In genomic region chr12:13956060-13956590, GRCh38 we compare ENCODE assay signal across 24 cellular contexts. TPM values are rescaled to one million over a fixed set of nuclear protein-coding genes. Genes with fewer than 3 reads are reported as not detected.
"Had no signal": no experiment of that assay in that cellular context is flagged by ENCODE, and none has a peak within 500 bp of the region (broad histone marks: within the 10 kb centered on the region; RNA-seq: fewer than 3 reads in every experiment).

No MANE protein-coding gene starts in this region.

- H3K27ac ChIP-seq: brain microvascular endothelial cell, cardiac muscle cell had no signal

- H3K27me3 ChIP-seq: brain microvascular endothelial cell, cardiac muscle cell, MG63 had no signal

- H3K4me3 ChIP-seq: cardiac muscle cell, MG63 had no signal

- H3K36me3 ChIP-seq: brain microvascular endothelial cell, cardiac muscle cell, MG63 had no signal

- ATAC-seq: activated CD8-positive, alpha-beta memory T cell treated with anti-CD3 and anti-CD28 coated beads, Interleukin-2, amount 10 ng/mL, durations not matched to agents 7 days and 5 days had no signal

- H3K9me3 ChIP-seq: MG63 had no signal

- FAIRE-seq: TTC549 had no signal

- DNase-seq: activated B cell treated with CpG ODN at 0.5 μM for 24 hours; activated CD4-positive, alpha-beta T cell treated with anti-CD3 and anti-CD28 coated beads for 1 hour; activated CD4-positive, alpha-beta T cell treated with anti-CD3 and anti-CD28 coated beads, Interleukin-2, amount 10 ng/mL, durations not matched to agents 24 days and 14 days; activated CD4-positive, alpha-beta T cell treated with anti-CD3 and anti-CD28 coated beads, Interleukin-2, amount 50 U/mL, for 48 hours; activated CD8-positive, alpha-beta memory T cell treated with anti-CD3 and anti-CD28 coated beads, Interleukin-2, amount 10 ng/mL, durations not matched to agents 7 days and 5 days; activated effector memory CD4-positive, alpha-beta T cell treated with Interleukin-2 at 50 U/mL for 16 hours; activated naive CD4-positive, alpha-beta T cell treated with anti-CD3 and anti-CD28 coated beads for 36 hours; activated T-cell treated with anti-CD3 and anti-CD28 coated beads, Interleukin-2, amount 50 U/mL, for 24 hours; brain microvascular endothelial cell; MG63; MV-4-11; NCI-H1092 treated with DMSO at 0.1 percent for 48 hours; NCI-H1436; NCI-H1694 treated with DMSO at 0.1 percent for 48 hours; NCI-H2029 treated with DMSO at 0.1 percent for 48 hours; NCI-H345; NCI-H510A; NCI-H526 treated with DMSO at 0.1 percent for 48 hours; NCI-H82; SIG-M5; T-helper 2 cell; T1000 had no signal

RNA-seq across cellular contexts. Expression of gene GRIN2B, which starts 25.3 kb away (rescaled TPM):
- polyA plus RNA-seq: cardiac muscle cell had no signal
